ENCODE assay signal across 18 cellular contexts in genomic region chr2:46504685-46505559, GRCh38. TPM values are rescaled to one million over a fixed set of nuclear protein-coding genes. Genes with fewer than 3 reads are reported as not detected.
DNase-seq lines count a peak whose midpoint lies in the region; ATAC-seq, FAIRE-seq and TF ChIP-seq lines count a peak whose summit lies in the region.
"Had no signal": no experiment of that assay in that cellular context is flagged by ENCODE, and none has a peak within 500 bp of the region (broad histone marks: within the 10 kb centered on the region; RNA-seq: fewer than 3 reads in every experiment).

No MANE protein-coding gene starts in this region.

- dilution Hi-C loops in mammary epithelial cell (cut with HindIII; ENCODE audit: low sequenced_read_pairs): no loop called here

- 72% methylated on average over 8 of the region's 9 CpGs for WGBS in mammary epithelial cell (ENCODE audit: low coverage, missing lambda C conversion rate)

- H4K20me1 ChIP-seq in mammary epithelial cell (ENCODE audit: insufficient read depth, low read length): no peaks in the 10 kb centered on the region
- H4K20me1 ChIP-seq: BLaER1 had no signal

- H3K27me3 ChIP-seq in mammary epithelial cell (ENCODE audit: insufficient read depth, low read length) (no peaks in the 10 kb centered on the region), bronchial epithelial cell (ENCODE audit: control insufficient read depth, insufficient read depth, low read length) (no peaks in the 10 kb centered on the region)

- peaks cover 5% of the 10 kb centered on the region for H3K4me1 ChIP-seq in mammary epithelial cell (ENCODE audit: insufficient read depth, low read length)

- no peaks in the 10 kb centered on the region for H3K79me2 ChIP-seq in mammary epithelial cell (ENCODE audit: insufficient read depth, low read length)

- H3K36me3 ChIP-seq in mammary epithelial cell (ENCODE audit: insufficient read depth, low read length) (no peaks in the 10 kb centered on the region), bronchial epithelial cell (ENCODE audit: control insufficient read depth, insufficient read depth, low read length) (no peaks in the 10 kb centered on the region)
- H3K36me3 ChIP-seq: BLaER1 had no signal

- no peak for ATAC-seq in stimulated activated naive B cell treated with anti-CD40 and anti-IgM and Interleukin-4, amounts not matched to agents 10 μg/mL and 1 μg/mL and 100 μg/mL, for 72 hours (replicated peaks)
- no peak for ATAC-seq in GM21360 (IDR thresholded peaks at IDR 0.05; ENCODE audit: unreplicated experiment)
- no peak for ATAC-seq in activated T-cell treated with anti-CD3 and anti-CD28 coated beads, Interleukin-2, amount 50 U/mL, for 72 hours (replicated peaks in 1 of 2)

- no peaks in the 10 kb centered on the region for H3K27me3 Mint-ChIP-seq in MCF 10A (ENCODE audit: insufficient read depth, unreplicated experiment)
- no peaks in the 10 kb centered on the region for H3K27me3 Mint-ChIP-seq in stimulated activated naive B cell treated with anti-CD40 and anti-IgM and Interleukin-4, amounts not matched to agents 10 μg/mL and 1 μg/mL and 100 μg/mL, for 72 hours
- H3K27me3 Mint-ChIP-seq in activated T-cell treated with anti-CD3 and anti-CD28 coated beads, Interleukin-2, amount 50 U/mL, for 72 hours (ENCODE audit: low read depth): no peaks in the 10 kb centered on the region

- peak; percentile 12 for DNase-seq in mammary epithelial cell
- DNase-seq in MCF 10A (ENCODE audit: unreplicated experiment): no peak
- peak; percentile 59 for DNase-seq in bronchial epithelial cell (ENCODE audit: low read depth)
- peak; percentile 29 for DNase-seq in islet precursor cell
- no peak for DNase-seq in stimulated activated naive B cell treated with anti-CD40 and anti-IgM and Interleukin-4, amounts not matched to agents 10 μg/mL and 1 μg/mL and 100 μg/mL, for 72 hours
- no peak for DNase-seq in stimulated activated CD8-positive, alpha-beta memory T cell treated with anti-CD3 and anti-CD28 coated beads, Interleukin-4, amount 100 ng/mL, for 48 hours
- no peak for DNase-seq in activated T-cell treated with anti-CD3 and anti-CD28 coated beads, Interleukin-2, amount 50 U/mL, for 72 hours
- DNase-seq: AML-193; CD4-positive, CD25-positive, alpha-beta regulatory T cell; DMS53; GF-D8; GM23248; H7 had no signal

- no peak overlapping the region for H3K27ac ChIP-seq in mammary epithelial cell (ENCODE audit: insufficient read depth, low read depth, low read length)
- H3K27ac ChIP-seq: 22Rv1, BLaER1, GM23248 had no signal

- H3K4me3 ChIP-seq in mammary epithelial cell (replicated peaks in 1 of 3; ENCODE audit: insufficient read depth in 1 of 3, low read depth in 2 of 3, low read length in 3 of 3) (no peak overlapping the region), bronchial epithelial cell (ENCODE audit: low read depth, low read length) (no peak overlapping the region)
- H3K4me3 ChIP-seq: BLaER1, GM23248 had no signal

- H3K4me1 Mint-ChIP-seq in MCF 10A (ENCODE audit: insufficient read depth, unreplicated experiment): no peaks in the 10 kb centered on the region
- H3K4me1 Mint-ChIP-seq in stimulated activated naive B cell treated with anti-CD40 and anti-IgM and Interleukin-4, amounts not matched to agents 10 μg/mL and 1 μg/mL and 100 μg/mL, for 72 hours: peaks cover 1 to 2% of the 10 kb centered on the region in 2 donors
- peaks cover 7% of the 10 kb centered on the region for H3K4me1 Mint-ChIP-seq in activated T-cell treated with anti-CD3 and anti-CD28 coated beads, Interleukin-2, amount 50 U/mL, for 72 hours (ENCODE audit: low read depth)

- CTCF ChIA-PET in mammary epithelial cell (lab: Charles Lee; ENCODE audit: low non-redundant PET) (interaction anchor here (0.6 kb wide), 1 partner anchor 14 kb away, joined by 3 read pairs; no protein-coding TSS in a partner anchor), MCF 10A (lab: Yijun Ruan, JAX) (interaction anchor here (0.6 kb wide), 3 partner anchors 472 to 904 kb away, joined by 3 to 4 read pairs (median 3); no protein-coding TSS in a partner anchor)

- no peak overlapping the region for H3K27ac Mint-ChIP-seq in MCF 10A (ENCODE audit: low read depth, unreplicated experiment)
- peak overlapping the region; percentile 65 for H3K27ac Mint-ChIP-seq in stimulated activated naive B cell treated with anti-CD40 and anti-IgM and Interleukin-4, amounts not matched to agents 10 μg/mL and 1 μg/mL and 100 μg/mL, for 72 hours
- no peak overlapping the region for H3K27ac Mint-ChIP-seq in activated T-cell treated with anti-CD3 and anti-CD28 coated beads, Interleukin-2, amount 50 U/mL, for 72 hours

- in situ Hi-C loops in mammary epithelial cell (cut with MboI; ENCODE audit: low sequenced_read_pairs in 2 of 2): no loop called here

- POLR2A ChIA-PET in MCF 10A (lab: Yijun Ruan, JAX): interaction anchor here (0.7 to 1.0 kb wide), 3 partner anchors 9 to 12 kb away, joined by 3 to 4 read pairs (median 4); no protein-coding TSS in a partner anchor

- no peaks in the 10 kb centered on the region for H3K9me3 ChIP-seq in mammary epithelial cell (replicated peaks; ENCODE audit: insufficient read depth, low read length)

- intact Hi-C loops in mammary epithelial cell (cut with micrococcal nuclease) (loop anchor here (5.0 kb wide), 1 partner anchor 312 kb away; no protein-coding TSS in a partner anchor), MCF 10A (cut with micrococcal nuclease) (no loop called here)

- FAIRE-seq in bronchial epithelial cell (lab: Jason Lieb, UNC): no peak
- FAIRE-seq: GM19239 had no signal

- H3K9ac ChIP-seq in mammary epithelial cell (ENCODE audit: insufficient read depth, low read length): no peak overlapping the region
- H3K9ac ChIP-seq: BLaER1, GM23248 had no signal

- TF ChIP-seq CTCF in mammary epithelial cell (conservative IDR thresholded peaks at IDR 0.05 in 1 of 2, IDR thresholded peaks at IDR 0.05 in 1 of 2; ENCODE audit: extremely low read depth in 1 of 2, insufficient read depth in 1 of 2, low read depth in 1 of 2, low read length in 2 of 2) (no peak), MCF 10A (IDR thresholded peaks at IDR 0.05; ENCODE audit: unreplicated experiment) (no peak), bronchial epithelial cell (IDR thresholded peaks at IDR 0.05; ENCODE audit: insufficient read depth, low read length, severe bottlenecking) (no peak)

- no peaks in the 10 kb centered on the region for H3K36me3 Mint-ChIP-seq in MCF 10A (ENCODE audit: insufficient read depth, unreplicated experiment)
- H3K36me3 Mint-ChIP-seq in stimulated activated naive B cell treated with anti-CD40 and anti-IgM and Interleukin-4, amounts not matched to agents 10 μg/mL and 1 μg/mL and 100 μg/mL, for 72 hours: no peaks in the 10 kb centered on the region
- H3K36me3 Mint-ChIP-seq in activated T-cell treated with anti-CD3 and anti-CD28 coated beads, Interleukin-2, amount 50 U/mL, for 72 hours (ENCODE audit: insufficient read depth in 2 of 2): no peaks in the 10 kb centered on the region
- H3K36me3 Mint-ChIP-seq: CD4-positive, CD25-positive, alpha-beta regulatory T cell had no signal

- H3K4me2 ChIP-seq in mammary epithelial cell (ENCODE audit: insufficient read depth, low read depth, low read length): no peak overlapping the region

- H2AFZ ChIP-seq in mammary epithelial cell (ENCODE audit: low read depth, low read length): peak overlapping the region; percentile 38
- H2AFZ ChIP-seq: GM23248 had no signal

- H3K4me3 Mint-ChIP-seq in MCF 10A (ENCODE audit: unreplicated experiment): no peak overlapping the region
- H3K4me3 Mint-ChIP-seq in stimulated activated naive B cell treated with anti-CD40 and anti-IgM and Interleukin-4, amounts not matched to agents 10 μg/mL and 1 μg/mL and 100 μg/mL, for 72 hours: no peak overlapping the region
- H3K4me3 Mint-ChIP-seq in activated T-cell treated with anti-CD3 and anti-CD28 coated beads, Interleukin-2, amount 50 U/mL, for 72 hours: no peak overlapping the region

- no peaks in the 10 kb centered on the region for H3K9me3 Mint-ChIP-seq in MCF 10A (ENCODE audit: unreplicated experiment)
- no peaks in the 10 kb centered on the region for H3K9me3 Mint-ChIP-seq in stimulated activated naive B cell treated with anti-CD40 and anti-IgM and Interleukin-4, amounts not matched to agents 10 μg/mL and 1 μg/mL and 100 μg/mL, for 72 hours
- no peaks in the 10 kb centered on the region for H3K9me3 Mint-ChIP-seq in activated T-cell treated with anti-CD3 and anti-CD28 coated beads, Interleukin-2, amount 50 U/mL, for 72 hours
- H3K9me3 Mint-ChIP-seq: CD4-positive, CD25-positive, alpha-beta regulatory T cell had no signal

- no TSS peak for BruUV-seq in mammary epithelial cell (replicated peaks; lab: Mats Ljungman, UMichigan)
- BruUV-seq in MCF 10A (replicated peaks; lab: Mats Ljungman, UMichigan): no TSS peak

RNA-seq across cellular contexts. Expression of gene TMEM247, which starts 25.6 kb away (rescaled TPM):
- total RNA-seq in mammary epithelial cell: not detected
- polyA plus RNA-seq in mammary epithelial cell: not detected
- polyA minus RNA-seq in mammary epithelial cell: not detected
- total RNA-seq in MCF 10A (2022): not detected in 2 replicates
- total RNA-seq in bronchial epithelial cell: not detected in 2 replicates
- total RNA-seq in activated T-cell treated with anti-CD3 and anti-CD28 coated beads, Interleukin-2, amount 50 U/mL, for 72 hours: not detected
- total RNA-seq: CD4-positive, CD25-positive, alpha-beta regulatory T cell; GM23248; H7; HT1080 had no signal
- polyA plus RNA-seq: CD4-positive, CD25-positive, alpha-beta regulatory T cell; GM23248 had no signal

RNA-seq across cellular contexts. Expression of gene RHOQ, which starts 37.4 kb away (rescaled TPM):
- 10 to 100 TPM; 30.3 to 59.7 TPM for total RNA-seq in mammary epithelial cell
- polyA plus RNA-seq in mammary epithelial cell: 14.4 TPM
- 21.5 TPM for polyA minus RNA-seq in mammary epithelial cell
- 30.4 and 44.8 TPM in 2 replicates for total RNA-seq in MCF 10A (2022)
- 24.2 and 30.6 TPM in 2 replicates for total RNA-seq in bronchial epithelial cell
- total RNA-seq in activated T-cell treated with anti-CD3 and anti-CD28 coated beads, Interleukin-2, amount 50 U/mL, for 72 hours: 10 to 100 TPM; 25.5 to 33.7 TPM

RNA-seq across cellular contexts. Expression of gene ATP6V1E2, which starts 37.5 kb away (rescaled TPM):
- 1 to 10 TPM; 8.3 to 8.7 TPM for total RNA-seq in mammary epithelial cell
- 6.9 TPM for polyA plus RNA-seq in mammary epithelial cell
- 19.3 TPM for polyA minus RNA-seq in mammary epithelial cell
- total RNA-seq in MCF 10A (2022): 11.9 and 18.4 TPM in 2 replicates
- 9.2 and 11.8 TPM in 2 replicates for total RNA-seq in bronchial epithelial cell
- total RNA-seq in activated T-cell treated with anti-CD3 and anti-CD28 coated beads, Interleukin-2, amount 50 U/mL, for 72 hours: 1 to 10 TPM; 3.2 to 5.6 TPM

Comparison
In these comparisons a context has a peak if more than half of its experiments do, and no peak if none do; other contexts are left out.
1. DNase-seq: peak in mammary epithelial cell (single experiment), bronchial epithelial cell (single experiment) and islet precursor cell (single experiment); none in MCF 10A (single experiment), stimulated activated naive B cell treated with anti-CD40 and anti-IgM and Interleukin-4, amounts not matched to agents 10 μg/mL and 1 μg/mL and 100 μg/mL, for 72 hours (single experiment), stimulated activated CD8-positive, alpha-beta memory T cell treated with anti-CD3 and anti-CD28 coated beads, Interleukin-4, amount 100 ng/mL, for 48 hours (single experiment) and activated T-cell treated with anti-CD3 and anti-CD28 coated beads, Interleukin-2, amount 50 U/mL, for 72 hours (0 of 2).